Comparison of ENCODE assay signal across 9 cellular contexts in the genomic region with DNA sequence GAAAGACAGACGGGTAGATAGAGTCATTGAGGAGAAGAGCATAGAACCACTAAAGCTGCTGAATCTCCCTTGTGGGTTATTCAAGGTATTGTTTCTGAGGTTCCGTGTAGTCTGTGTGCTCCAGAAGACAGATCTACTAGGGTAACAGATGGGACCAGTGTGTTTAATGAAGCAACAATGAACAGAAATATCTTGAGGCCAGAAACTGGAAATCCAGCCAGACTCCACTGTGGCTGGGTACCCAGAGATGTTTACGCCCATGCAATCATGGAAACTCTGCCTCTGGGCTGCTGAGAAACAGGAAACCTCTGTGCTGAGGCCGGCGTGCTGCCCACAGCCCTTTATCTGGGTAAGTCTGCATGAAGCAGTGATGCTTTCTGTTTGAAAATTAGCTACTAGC. TPM values are rescaled to one million over a fixed set of nuclear protein-coding genes. Genes with fewer than 3 reads are reported as not detected.
DNase-seq lines count a peak whose midpoint lies in the region; ATAC-seq and TF ChIP-seq lines count a peak whose summit lies in the region.
"Had no signal": no experiment of that assay in that cellular context is flagged by ENCODE, and none has a peak within 500 bp of the region (broad histone marks: within the 10 kb centered on the region; RNA-seq: fewer than 3 reads in every experiment).

No MANE protein-coding gene starts in this region.

- no peaks in the 10 kb centered on the region for H3K9me3 ChIP-seq in GM23248 (ENCODE audit: low read depth)

- DNase-seq in GM23248 = peak; percentile 83
- DNase-seq in activated CD4-positive, alpha-beta T cell treated with anti-CD3 and anti-CD28 coated beads, Interleukin-2, amount 50 U/mL, for 48 hours = peak; percentile 58 to 67
- peak; percentile 29 to 68 (median 56) for DNase-seq in dorsolateral prefrontal cortex
- DNase-seq in stimulated activated CD4-positive, alpha-beta T cell treated with anti-CD3 and anti-CD28 coated beads, Interleukin-4, amount 100 ng/mL, for 48 hours (ENCODE audit: low read depth in 2 of 2) = peak; percentile 34 to 40
- no peak for DNase-seq in progenitor cell of endocrine pancreas (ENCODE audit: low spot score, unreplicated experiment)

- H3K27me3 ChIP-seq in GM23248 (replicated peaks; ENCODE audit: insufficient read depth) = no peaks in the 10 kb centered on the region
- no peaks in the 10 kb centered on the region for H3K27me3 ChIP-seq in dorsolateral prefrontal cortex

- TF ChIP-seq CTCF in dorsolateral prefrontal cortex (IDR thresholded peaks at IDR 0.05 in 54 of 56, conservative IDR thresholded peaks at IDR 0.05 in 2 of 56; ENCODE audit: low read depth in 1 of 56, partially characterized antibody in 56 of 56) (peak in 2 of 56 donors; percentile 17 to 18), progenitor cell of endocrine pancreas (IDR thresholded peaks at IDR 0.05; ENCODE audit: unreplicated experiment) (no peak)

- no peaks in the 10 kb centered on the region for H3K9me3 Mint-ChIP-seq in progenitor cell of endocrine pancreas (ENCODE audit: low read depth)

- intact Hi-C loops in dorsolateral prefrontal cortex (cut with DNase I) = no loop called here

- H3K4me3 Mint-ChIP-seq in progenitor cell of endocrine pancreas (ENCODE audit: low read depth) = no peak overlapping the region

- ATAC-seq in HG03039 (IDR thresholded peaks at IDR 0.05; ENCODE audit: unreplicated experiment) (no peak), HG02840 (IDR thresholded peaks at IDR 0.05; ENCODE audit: low FRiP score, unreplicated experiment) (no peak), GM18867 (IDR thresholded peaks at IDR 0.05; ENCODE audit: unreplicated experiment) (no peak)

- H3K27me3 Mint-ChIP-seq in progenitor cell of endocrine pancreas = peaks cover 24% of the 10 kb centered on the region

- WGBS in GM23248 (ENCODE audit: low coverage in 1 of 2, low lambda C conversion rate in 2 of 2, missing lambda C conversion rate in 2 of 2), 2 experiments = 17 to 21% methylated on average over 5 of the region's 5 CpGs

- H3K79me2 ChIP-seq in GM23248 (ENCODE audit: insufficient read depth) = no peaks in the 10 kb centered on the region

- H3K27ac Mint-ChIP-seq in progenitor cell of endocrine pancreas = no peak overlapping the region

- peak overlapping the region; percentile 42; the same call in 1 of the 2 replicates for H2AFZ ChIP-seq in GM23248

- H3K9me2 ChIP-seq in GM23248 (ENCODE audit: insufficient read depth) = no peaks in the 10 kb centered on the region

- no peak overlapping the region for H3K4me2 ChIP-seq in GM23248 (ENCODE audit: unreplicated experiment)

- no peak overlapping the region for H3K9ac ChIP-seq in GM23248

- H3K4me3 ChIP-seq in GM23248 (no peak overlapping the region), dorsolateral prefrontal cortex (peak overlapping the region in 8 of 59 donors; percentile 5 to 32 (median 12))

- H3K4me1 ChIP-seq in GM23248 (ENCODE audit: insufficient read depth) = 0 out of 2 replicates have a peak, but pooled peaks cover 8% of the 10 kb centered on the region

- H3K27ac ChIP-seq in GM23248 = no peak overlapping the region
- H3K27ac ChIP-seq in dorsolateral prefrontal cortex = peak overlapping the region in 24 of 59 donors; percentile 1 to 72 (median 49)

- in situ Hi-C loops in GM23248 (cut with MboI) = no loop called here

- no peaks in the 10 kb centered on the region for H3K4me1 Mint-ChIP-seq in progenitor cell of endocrine pancreas (ENCODE audit: low read depth)

- H3K36me3 Mint-ChIP-seq in progenitor cell of endocrine pancreas (ENCODE audit: insufficient read depth) = no peaks in the 10 kb centered on the region

- no peaks in the 10 kb centered on the region for H3K36me3 ChIP-seq in GM23248 (ENCODE audit: low read depth)

- peaks cover 4% of the 10 kb centered on the region; the same call in 1 of the 2 replicates for H3F3A ChIP-seq in GM23248 (ENCODE audit: insufficient read depth)

- no peaks in the 10 kb centered on the region for H4K20me1 ChIP-seq in GM23248 (ENCODE audit: insufficient read depth)

RNA-seq across cellular contexts. Expression of a gene that starts 8.3 kb away (rescaled TPM):
- total RNA-seq in GM23248 (2014; rRNA removed; shearing (Covaris generic)) = not detected in 2 replicates
- polyA plus RNA-seq in GM23248 (2016; fragmentation: Nextera tagmentation; extraction: Ambion mirVana) = 0.05 TPM in 1 of 2 replicates, not detected in the other
- total RNA-seq in dorsolateral prefrontal cortex (under 1 TPM in 43 of 120 experiments, not detected in 77; 0.10 to 0.91 (median 0.18) TPM), progenitor cell of endocrine pancreas (not detected in 2 replicates)
- total RNA-seq: urinary bladder had no signal
- polyA plus RNA-seq: urinary bladder had no signal

RNA-seq across cellular contexts. Expression of a gene that starts 14.0 kb away (rescaled TPM):
- 60.8 and 88.1 TPM in 2 replicates for total RNA-seq in GM23248 (2014; rRNA removed; shearing (Covaris generic))
- polyA plus RNA-seq in GM23248 (2016; fragmentation: Nextera tagmentation; extraction: Ambion mirVana) = 11.8 and 12.4 TPM in 2 replicates
- total RNA-seq in dorsolateral prefrontal cortex (10 to 100 TPM; 54.1 to 89.6 (median 72.8) TPM), progenitor cell of endocrine pancreas (89.1 and 97.8 TPM in 2 replicates)

RNA-seq across cellular contexts. Expression of a gene that starts 55.4 kb away (rescaled TPM):
- 0.38 and 1.4 TPM in 2 replicates for total RNA-seq in GM23248 (2014; rRNA removed; shearing (Covaris generic))
- 0.23 TPM in 1 of 2 replicates, not detected in the other for polyA plus RNA-seq in GM23248 (2016; fragmentation: Nextera tagmentation; extraction: Ambion mirVana)
- total RNA-seq in dorsolateral prefrontal cortex (10 to 100 TPM; 35.6 to 99.8 (median 63.6) TPM), progenitor cell of endocrine pancreas (3.5 and 5.4 TPM in 2 replicates)
